In genomic region chr22:22556578-22556977, GRCh38 we compare ENCODE assay signal across 15 cellular contexts. TPM values are rescaled to one million over a fixed set of nuclear protein-coding genes. Genes with fewer than 3 reads are reported as not detected.
DNase-seq lines count a peak whose midpoint lies in the region; ATAC-seq and TF ChIP-seq lines count a peak whose summit lies in the region.
"Had no signal": no experiment of that assay in that cellular context is flagged by ENCODE, and none has a peak within 500 bp of the region (broad histone marks: within the 10 kb centered on the region; RNA-seq: fewer than 3 reads in every experiment).

No MANE protein-coding gene starts in this region.

- H3K9me3 ChIP-seq in SK-N-SH (no peaks in the 10 kb centered on the region), MG63 (no peaks in the 10 kb centered on the region)
- H3K9me3 ChIP-seq: HAP-1 had no signal

- TF ChIP-seq POLR2A in lower leg skin (IDR thresholded peaks at IDR 0.05) = no peak

- TF ChIP-seq EP300 in SK-N-SH (IDR thresholded peaks at IDR 0.05; ENCODE audit: borderline replicate concordance in 1 of 2, low read depth in 1 of 2, low read length in 1 of 2) = no peak

- no peaks in the 10 kb centered on the region for H3K27me3 ChIP-seq in SK-N-SH (ENCODE audit: insufficient read depth)
- H3K27me3 ChIP-seq in MG63 = no peaks in the 10 kb centered on the region

- peak overlapping the region in 1 of 2 experiments; percentile 90; a peak in 3 of 4 replicates for H3K27ac ChIP-seq in SK-N-SH (ENCODE audit: low read depth in 2 of 2, low read length in 1 of 2)
- H3K27ac ChIP-seq: GM23248 had no signal

- DNase-seq in SK-N-SH (no peak), MG63 (no peak), lower leg skin (ENCODE audit: low spot score in 2 of 2) (no peak), dermis blood vessel endothelial cell (no peak), retina (no peak)
- DNase-seq: AML-193; CD4-positive, alpha-beta T cell; DMS153; DMS79; GDM1; GM23248 had no signal

- H3K4me3 ChIP-seq in SK-N-SH (ENCODE audit: low read depth in 2 of 2, low read length in 1 of 2) = peak overlapping the region; percentile 71 to 97
- H3K4me3 ChIP-seq in MG63 = peak overlapping the region; percentile 70
- peak overlapping the region; percentile 28 for H3K4me3 ChIP-seq in lower leg skin (ENCODE audit: low read depth, poor library complexity, severe bottlenecking)
- H3K4me3 ChIP-seq: GM23248, HAP-1 had no signal

- H2AFZ ChIP-seq in SK-N-SH (ENCODE audit: low read depth) = no peak overlapping the region
- H2AFZ ChIP-seq: GM23248 had no signal

- no peak for TF ChIP-seq RAD21 in SK-N-SH (IDR thresholded peaks at IDR 0.05; ENCODE audit: low read length)

- intact Hi-C loops in lower leg skin (cut with DNase I; ENCODE audit: low total_unique reads) = no loop called here

- peaks cover 64% of the 10 kb centered on the region for H3K79me2 ChIP-seq in SK-N-SH (ENCODE audit: insufficient read depth)

- H3K36me3 ChIP-seq in SK-N-SH (replicated peaks in 1 of 2; ENCODE audit: control insufficient read depth in 1 of 2, insufficient read depth in 2 of 2, low read length in 1 of 2) = peaks cover 40 to 41% of the 10 kb centered on the region in 2 experiments
- peaks cover 47% of the 10 kb centered on the region for H3K36me3 ChIP-seq in MG63
- H3K36me3 ChIP-seq: HAP-1 had no signal

- CTCF ChIA-PET in SK-N-SH (lab: Yijun Ruan, JAX) = interaction anchor here (0.8 to 1.6 kb wide), 4 partner anchors 10 to 93 kb away, joined by 3 to 5 read pairs (median 3); partner anchors contain the start of gene ZNF280B

- peak overlapping the region; percentile 99 for H3K4me2 ChIP-seq in SK-N-SH

- H3K9ac ChIP-seq in SK-N-SH = peak overlapping the region; percentile 93; the same call in 1 of the 2 replicates
- H3K9ac ChIP-seq: GM23248 had no signal

- peaks cover 2% of the 10 kb centered on the region for H3F3A ChIP-seq in SK-N-SH (replicated peaks; ENCODE audit: insufficient read depth)

- POLR2A ChIA-PET in SK-N-SH (lab: Yijun Ruan, JAX) = no interaction called here

- H4K20me1 ChIP-seq in SK-N-SH (ENCODE audit: insufficient read depth) = peaks cover 57% of the 10 kb centered on the region

- ATAC-seq in SK-N-SH treated with all-trans-retinoic acid at 6 μM for 48 hours = no peak

- no peaks in the 10 kb centered on the region for H3K9me2 ChIP-seq in SK-N-SH

- TF ChIP-seq CTCF in SK-N-SH (IDR thresholded peaks at IDR 0.05) (no peak), lower leg skin (IDR thresholded peaks at IDR 0.05) (no peak)

- WGBS in SK-N-SH (ENCODE audit: low lambda C conversion rate) = 57% methylated on average over 14 of the region's 14 CpGs
- 88 to 95% methylated on average over 14 of the region's 14 CpGs for WGBS in lower leg skin, 2 donors

- H3K4me1 ChIP-seq in SK-N-SH (ENCODE audit: control insufficient read depth in 1 of 2, insufficient read depth in 2 of 2, low read depth in 1 of 2, low read length in 1 of 2) = peaks cover 4 to 49% of the 10 kb centered on the region in 2 experiments; a peak in 3 of 4 replicates
- H3K4me1 ChIP-seq: HAP-1 had no signal

TF ChIP-seq in SK-N-SH, 30 proteins besides CTCF, POLR2A, EP300 and RAD21 (continues in another document):
- TF ChIP-seq MAX (IDR thresholded peaks at IDR 0.05; ENCODE audit: low read depth) (no peak), FOSL2 (IDR thresholded peaks at IDR 0.05; ENCODE audit: borderline replicate concordance, low read depth) (no peak), TCF12 (IDR thresholded peaks at IDR 0.05) (no peak), SIN3A (IDR thresholded peaks at IDR 0.05; ENCODE audit: borderline replicate concordance, low read depth, low read length) (no peak), JUND (IDR thresholded peaks at IDR 0.05) (no peak), IRF3 (IDR thresholded peaks at IDR 0.05; ENCODE audit: low read depth, low read length) (no peak), NRF1 (IDR thresholded peaks at IDR 0.05; ENCODE audit: low read depth, low read length) (no peak), TEAD4 (IDR thresholded peaks at IDR 0.05; ENCODE audit: borderline replicate concordance, insufficient read depth) (no peak)
- TF ChIP-seq, protein P1, sequence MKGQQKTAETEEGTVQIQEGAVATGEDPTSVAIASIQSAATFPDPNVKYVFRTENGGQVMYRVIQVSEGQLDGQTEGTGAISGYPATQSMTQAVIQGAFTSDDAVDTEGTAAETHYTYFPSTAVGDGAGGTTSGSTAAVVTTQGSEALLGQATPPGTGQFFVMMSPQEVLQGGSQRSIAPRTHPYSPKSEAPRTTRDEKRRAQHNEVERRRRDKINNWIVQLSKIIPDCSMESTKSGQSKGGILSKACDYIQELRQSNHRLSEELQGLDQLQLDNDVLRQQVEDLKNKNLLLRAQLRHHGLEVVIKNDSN (IDR thresholded peaks at IDR 0.05; ENCODE audit: borderline replicate concordance, low read depth) = no peak

TF ChIP-seq in SK-N-SH treated with all-trans-retinoic acid at 6 μM for 48 hours, 23 proteins besides CTCF, POLR2A, EP300 and RAD21:
- no peak for TF ChIP-seq GLIS3 (CRISPR knock-in tag; IDR thresholded peaks at IDR 0.05)
- TF ChIP-seq ZNF70 (CRISPR knock-in tag; IDR thresholded peaks at IDR 0.05) = no peak
- TF ChIP-seq ZNF565 (CRISPR knock-in tag; conservative IDR thresholded peaks at IDR 0.05; ENCODE audit: low read depth) = no peak
- TF ChIP-seq, protein P2, sequence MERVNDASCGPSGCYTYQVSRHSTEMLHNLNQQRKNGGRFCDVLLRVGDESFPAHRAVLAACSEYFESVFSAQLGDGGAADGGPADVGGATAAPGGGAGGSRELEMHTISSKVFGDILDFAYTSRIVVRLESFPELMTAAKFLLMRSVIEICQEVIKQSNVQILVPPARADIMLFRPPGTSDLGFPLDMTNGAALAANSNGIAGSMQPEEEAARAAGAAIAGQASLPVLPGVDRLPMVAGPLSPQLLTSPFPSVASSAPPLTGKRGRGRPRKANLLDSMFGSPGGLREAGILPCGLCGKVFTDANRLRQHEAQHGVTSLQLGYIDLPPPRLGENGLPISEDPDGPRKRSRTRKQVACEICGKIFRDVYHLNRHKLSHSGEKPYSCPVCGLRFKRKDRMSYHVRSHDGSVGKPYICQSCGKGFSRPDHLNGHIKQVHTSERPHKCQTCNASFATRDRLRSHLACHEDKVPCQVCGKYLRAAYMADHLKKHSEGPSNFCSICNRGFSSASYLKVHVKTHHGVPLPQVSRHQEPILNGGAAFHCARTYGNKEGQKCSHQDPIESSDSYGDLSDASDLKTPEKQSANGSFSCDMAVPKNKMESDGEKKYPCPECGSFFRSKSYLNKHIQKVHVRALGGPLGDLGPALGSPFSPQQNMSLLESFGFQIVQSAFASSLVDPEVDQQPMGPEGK (CRISPR knock-in tag; IDR thresholded peaks at IDR 0.05; ENCODE audit: borderline replicate concordance) = no peak
- no peak for TF ChIP-seq ZC3H10 (CRISPR knock-in tag; IDR thresholded peaks at IDR 0.05)
- TF ChIP-seq RARB (CRISPR knock-in tag; IDR thresholded peaks at IDR 0.05) = no peak
- TF ChIP-seq ZFP3 (CRISPR knock-in tag; IDR thresholded peaks at IDR 0.05) = no peak
- TF ChIP-seq OSR1 (CRISPR knock-in tag; IDR thresholded peaks at IDR 0.05) = no peak
- no peak for TF ChIP-seq ZNF8 (CRISPR knock-in tag; IDR thresholded peaks at IDR 0.05)
- no peak for TF ChIP-seq CREB5 (CRISPR knock-in tag; IDR thresholded peaks at IDR 0.05; ENCODE audit: low read depth)
- TF ChIP-seq SNAI2 (CRISPR knock-in tag; IDR thresholded peaks at IDR 0.05) = no peak
- no peak for TF ChIP-seq TOX (CRISPR knock-in tag; IDR thresholded peaks at IDR 0.05; ENCODE audit: borderline replicate concordance)
- TF ChIP-seq ISL1 (CRISPR knock-in tag; IDR thresholded peaks at IDR 0.05) = no peak

RNA-seq across cellular contexts. Expression of gene PRAME, which starts 2.5 kb away (rescaled TPM):
- 193 and 241 TPM in 2 replicates for polyA plus RNA-seq in SK-N-SH (2012; rRNA removed)
- polyA plus RNA-seq in SK-N-SH (2012; cell fraction: cytosol; rRNA removed) = 123 and 160 TPM in 2 replicates
- polyA plus RNA-seq in SK-N-SH (2012; cell fraction: nucleus; rRNA removed) = 488 and 508 TPM in 2 replicates
- 108 and 113 TPM in 2 replicates for total RNA-seq in MG63 (2014; rRNA removed; shearing (Covaris generic); ENCODE audit: low replicate concordance)
- total RNA-seq in lower leg skin (not detected), dermis blood vessel endothelial cell (not detected in 2 replicates)
- total RNA-seq: CD4-positive, alpha-beta T cell; GM23248; HT-29 had no signal
- polyA plus RNA-seq: GM23248 had no signal

RNA-seq across cellular contexts. Expression of gene ZNF280A, which starts 36.5 kb away (rescaled TPM):
- polyA plus RNA-seq in SK-N-SH (2012; rRNA removed) = not detected in 2 replicates
- not detected in 2 replicates for polyA plus RNA-seq in SK-N-SH (2012; cell fraction: cytosol; rRNA removed)
- polyA plus RNA-seq in SK-N-SH (2012; cell fraction: nucleus; rRNA removed) = not detected in 2 replicates
- total RNA-seq in MG63 (2014; rRNA removed; shearing (Covaris generic); ENCODE audit: low replicate concordance) = 1.1 and 1.9 TPM in 2 replicates
- under 1 TPM in 1 of 4 donors, not detected in 3; 0.32 TPM for total RNA-seq in lower leg skin
- total RNA-seq in dermis blood vessel endothelial cell = not detected in 2 replicates
- total RNA-seq: CD4-positive, alpha-beta T cell; GM23248; HT-29 had no signal
- polyA plus RNA-seq: BJ, GM23248 had no signal

RNA-seq across cellular contexts. Expression of gene ZNF280B, which starts 48.0 kb away (rescaled TPM):
- polyA plus RNA-seq in SK-N-SH (2012; rRNA removed) = 0.82 and 1.2 TPM in 2 replicates
- 1.1 TPM in 2 replicates for polyA plus RNA-seq in SK-N-SH (2012; cell fraction: cytosol; rRNA removed)
- 0.70 and 1.3 TPM in 2 replicates for polyA plus RNA-seq in SK-N-SH (2012; cell fraction: nucleus; rRNA removed)
- 0.79 and 1.1 TPM in 2 replicates for total RNA-seq in MG63 (2014; rRNA removed; shearing (Covaris generic); ENCODE audit: low replicate concordance)
- total RNA-seq in lower leg skin (under 1 TPM; 0.08 to 0.32 (median 0.24) TPM), dermis blood vessel endothelial cell (0.68 and 0.93 TPM in 2 replicates)
- total RNA-seq: HT-29 had no signal

Comparison
In these comparisons a context has a peak if more than half of its experiments do, and no peak if none do; other contexts are left out.
1. H3K4me3 ChIP-seq: peak in every context shown above with its lines; median percentile 84 in SK-N-SH; 70 in MG63; 28 in lower leg skin.
2. RNA of gene PRAME, which starts 2.5 kb away (total RNA-seq): 108 to 113 TPM in MG63; not detected in lower leg skin and not detected in dermis blood vessel endothelial cell; every median in the first group is over 100 times any median in the second.